Comparison of ENCODE assay signal across 22 cellular contexts in genomic region chr3:89046661-89047060, GRCh38.
"Had no signal": no experiment of that assay in that cellular context is flagged by ENCODE, and none has a peak within 500 bp of the region (broad histone marks: within the 10 kb centered on the region; RNA-seq: fewer than 3 reads in every experiment).

No MANE protein-coding gene starts in this region.

- H3K4me1 ChIP-seq: SJSA1 had no signal

- H3K27me3 ChIP-seq: SJSA1 had no signal

- DNase-seq: IMR-90, Karpas-422, KG1, MM.1S, NCI-H1092 treated with DMSO at 0.1 percent for 48 hours, NCI-H1436, NCI-H187, NCI-H2029, NCI-H2081 treated with DMSO at 0.1 percent for 48 hours, NCI-H2171, NCI-H226, NCI-H510A, NCI-H524 treated with DMSO at 0.1 percent for 48 hours, NCI-H69, NCI-H774, Right ventricle myocardium superior, RPMI8226, SIG-M5 had no signal

- H3K36me3 ChIP-seq: SJSA1 had no signal

- ATAC-seq: HepG2 had no signal

- FAIRE-seq: HepG2, RCC 7860 had no signal

- H3K27ac ChIP-seq: SJSA1, SK-N-MC had no signal

- H3K9me3 ChIP-seq: SJSA1 had no signal

- H3K4me3 ChIP-seq: SJSA1, SK-N-MC had no signal
